9 cellular contexts compared by ENCODE assay signal in genomic region chr13:26785845-26786630, GRCh38. TPM values are rescaled to one million over a fixed set of nuclear protein-coding genes. Genes with fewer than 3 reads are reported as not detected.
A peak's percentile ranks its signal among the peaks of the same experiment; 100 is the strongest.
DNase-seq lines count a peak whose midpoint lies in the region; ATAC-seq and TF ChIP-seq lines count a peak whose summit lies in the region.
"Had no signal": no experiment of that assay in that cellular context is flagged by ENCODE, and none has a peak within 500 bp of the region (broad histone marks: within the 10 kb centered on the region; RNA-seq: fewer than 3 reads in every experiment).

No MANE protein-coding gene starts in this region.

- peaks cover 0 to 5% (median 0%) of the 10 kb centered on the region in 4 donors for H3K9me3 ChIP-seq in stomach

- H3K4me3 ChIP-seq in lower leg skin (ENCODE audit: low read depth, poor library complexity, severe bottlenecking) (no peak overlapping the region), stomach (peak overlapping the region; percentile 6 to 33 (median 22))

- intact Hi-C loops in lower leg skin (cut with DNase I; ENCODE audit: low total_unique reads) (no loop called here), stomach (cut with DNase I; ENCODE audit: low total_unique reads) (no loop called here)

- 16 to 25% methylated on average over 14 to 17 of the region's 17 CpGs for WGBS in lower leg skin, 2 donors
- WGBS in stomach, 5 donors: 26 to 32% (median 28%) methylated on average over 15 to 17 of the region's 17 CpGs

- no peaks in the 10 kb centered on the region for H3K36me3 ChIP-seq in stomach

- peaks cover 0 to 48% (median 11%) of the 10 kb centered on the region in 3 donors for H3K27me3 ChIP-seq in stomach

- H3K27ac ChIP-seq in stomach: no peak overlapping the region

- H3K4me1 ChIP-seq in stomach: peaks cover 0 to 10% (median 0%) of the 10 kb centered on the region in 4 donors

- no peak for TF ChIP-seq EP300 in stomach (IDR thresholded peaks at IDR 0.05)

- TF ChIP-seq POLR2A in lower leg skin (IDR thresholded peaks at IDR 0.05): no peak
- no peak for TF ChIP-seq POLR2A in stomach (IDR thresholded peaks at IDR 0.05)

- TF ChIP-seq CTCF in lower leg skin (IDR thresholded peaks at IDR 0.05): no peak
- no peak for TF ChIP-seq CTCF in stomach (IDR thresholded peaks at IDR 0.05)

- DNase-seq in SIG-M5 treated with dmso at 0.1 percent for 504 hours (lab: John Stamatoyannopoulos, UW; ENCODE audit: unreplicated experiment) (peak; percentile 33), SIG-M5 (lab: John Stamatoyannopoulos, UW) (no peak), NCI-H748 (lab: John Stamatoyannopoulos, UW; ENCODE audit: unreplicated experiment) (peak; percentile 94), lower leg skin (ENCODE audit: low spot score in 2 of 2) (peak; percentile 34 to 92), stomach (peak; percentile 28), globus pallidus (ENCODE audit: low spot score) (no peak)
- DNase-seq in activated effector memory CD4-positive, alpha-beta T cell treated with anti-CD3 and anti-CD28 coated beads, Interleukin-2, amount 50 U/mL, for 16 hours: peak; percentile 73

- ATAC-seq in HG03439 (IDR thresholded peaks at IDR 0.05; ENCODE audit: unreplicated experiment): no peak

RNA-seq across cellular contexts. Expression of gene GPR12, which starts 25.5 kb away (rescaled TPM):
- total RNA-seq in lower leg skin (10 to 100 TPM in 1 of 4 donors, 1 to 10 TPM in 3; 2.4 to 13.9 (median 6.8) TPM), stomach (under 1 TPM in 1 of 5 donors, not detected in 4; 0.18 TPM)
- under 1 TPM in 2 of 3 donors, not detected in 1; 0.05 to 0.31 TPM for polyA plus RNA-seq in stomach
- total RNA-seq: renal cortical epithelial cell had no signal

Comparison
In these comparisons a context has a peak if more than half of its experiments do, and no peak if none do; other contexts are left out.
1. DNase-seq: peak in SIG-M5 treated with dmso at 0.1 percent for 504 hours (single experiment), NCI-H748 (single experiment), activated effector memory CD4-positive, alpha-beta T cell treated with anti-CD3 and anti-CD28 coated beads, Interleukin-2, amount 50 U/mL, for 16 hours (single experiment), lower leg skin (2 of 2) and stomach (single experiment); none in SIG-M5 (single experiment) and globus pallidus (single experiment).